2 cellular contexts compared by ENCODE assay signal in the genomic region with DNA sequence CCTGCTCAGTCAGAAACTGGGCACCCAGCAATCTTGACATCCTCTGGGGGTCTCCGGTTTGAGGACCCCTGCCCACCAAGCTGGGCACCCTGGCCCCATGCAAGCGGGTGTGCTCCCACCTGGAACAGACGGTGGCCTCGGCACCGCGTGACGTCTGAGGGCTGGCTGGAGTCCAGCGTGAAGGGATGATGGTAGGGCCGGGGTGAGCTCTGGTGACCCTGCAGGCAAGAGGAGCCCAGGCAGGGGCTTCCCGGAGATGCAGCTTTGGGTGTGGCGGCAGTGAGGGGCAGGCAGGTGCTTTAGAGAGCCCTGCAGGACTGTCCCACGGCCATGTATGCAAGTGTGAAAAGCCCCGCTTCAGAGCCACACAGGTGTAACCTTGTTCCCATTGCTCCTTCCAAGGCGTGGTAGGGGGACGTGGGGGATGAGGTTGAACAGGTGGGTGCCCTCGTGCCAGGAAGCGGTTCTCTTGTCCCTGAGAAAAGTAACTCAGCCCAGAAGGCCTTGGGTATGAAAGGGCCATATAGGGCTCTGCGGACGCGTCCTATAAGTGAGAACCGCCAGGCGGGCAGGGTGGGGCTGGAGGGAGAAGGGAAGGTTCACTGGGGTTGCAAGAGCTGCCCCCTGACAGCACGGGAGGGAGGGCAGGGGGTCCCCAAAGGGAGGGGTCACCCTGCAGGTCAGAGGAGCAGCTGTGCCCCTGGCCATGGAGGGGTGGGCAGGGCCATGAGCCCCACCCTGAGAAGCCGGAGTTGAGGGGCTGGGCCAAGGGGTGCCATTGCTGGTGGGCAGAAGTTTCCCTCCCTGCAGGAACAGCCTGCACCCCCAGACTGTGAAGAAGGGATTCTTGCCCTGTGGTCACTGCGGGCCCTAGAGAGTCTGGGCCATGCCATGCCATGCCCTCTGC.
TF ChIP-seq lines count a peak whose summit lies in the region.

No MANE protein-coding gene starts in this region.

TF ChIP-seq in HEK293, 187 proteins besides CTCF, POLR2A, EP300 and RAD21:
- TF ChIP-seq SCRT2 (tag by site-specific recombination; IDR thresholded peaks at IDR 0.05) (0 out of 2 replicates have a peak, but pooled peaks have one; percentile 14), GLIS2 (tag by site-specific recombination; IDR thresholded peaks at IDR 0.05) (0 out of 2 replicates have a peak, but pooled peaks have one; percentile 35)
- TF ChIP-seq, protein P1, sequence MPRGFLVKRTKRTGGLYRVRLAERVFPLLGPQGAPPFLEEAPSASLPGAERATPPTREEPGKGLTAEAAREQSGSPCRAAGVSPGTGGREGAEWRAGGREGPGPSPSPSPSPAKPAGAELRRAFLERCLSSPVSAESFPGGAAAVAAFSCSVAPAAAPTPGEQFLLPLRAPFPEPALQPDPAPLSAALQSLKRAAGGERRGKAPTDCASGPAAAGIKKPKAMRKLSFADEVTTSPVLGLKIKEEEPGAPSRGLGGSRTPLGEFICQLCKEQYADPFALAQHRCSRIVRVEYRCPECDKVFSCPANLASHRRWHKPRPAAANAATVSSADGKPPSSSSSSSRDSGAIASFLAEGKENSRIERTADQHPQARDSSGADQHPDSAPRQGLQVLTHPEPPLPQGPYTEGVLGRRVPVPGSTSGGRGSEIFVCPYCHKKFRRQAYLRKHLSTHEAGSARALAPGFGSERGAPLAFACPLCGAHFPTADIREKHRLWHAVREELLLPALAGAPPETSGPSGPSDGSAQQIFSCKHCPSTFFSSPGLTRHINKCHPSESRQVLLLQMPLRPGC (tag by site-specific recombination; IDR thresholded peaks at IDR 0.05) = no peak
TF ChIP-seq in HEK293: peak in this region for 2.

TF ChIP-seq in WTC11, 78 proteins besides CTCF, POLR2A, EP300 and RAD21:
- TF ChIP-seq FOXP1 (CRISPR knock-in tag; IDR thresholded peaks at IDR 0.05; ENCODE audit: borderline replicate concordance) = 0 out of 2 replicates have a peak, but pooled peaks have one; percentile 12
- TF ChIP-seq, protein P2, sequence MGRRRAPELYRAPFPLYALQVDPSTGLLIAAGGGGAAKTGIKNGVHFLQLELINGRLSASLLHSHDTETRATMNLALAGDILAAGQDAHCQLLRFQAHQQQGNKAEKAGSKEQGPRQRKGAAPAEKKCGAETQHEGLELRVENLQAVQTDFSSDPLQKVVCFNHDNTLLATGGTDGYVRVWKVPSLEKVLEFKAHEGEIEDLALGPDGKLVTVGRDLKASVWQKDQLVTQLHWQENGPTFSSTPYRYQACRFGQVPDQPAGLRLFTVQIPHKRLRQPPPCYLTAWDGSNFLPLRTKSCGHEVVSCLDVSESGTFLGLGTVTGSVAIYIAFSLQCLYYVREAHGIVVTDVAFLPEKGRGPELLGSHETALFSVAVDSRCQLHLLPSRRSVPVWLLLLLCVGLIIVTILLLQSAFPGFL (CRISPR knock-in tag; IDR thresholded peaks at IDR 0.05; ENCODE audit: borderline replicate concordance) = no peak
